ENCODE assay signal across 11 cellular contexts in genomic region chr7:139703468-139704307, GRCh38.
DNase-seq lines count a peak whose midpoint lies in the region; ATAC-seq, FAIRE-seq and TF ChIP-seq lines count a peak whose summit lies in the region.
"Had no signal": no experiment of that assay in that cellular context is flagged by ENCODE, and none has a peak within 500 bp of the region (broad histone marks: within the 10 kb centered on the region; RNA-seq: fewer than 3 reads in every experiment).

No MANE protein-coding gene starts in this region.

- no TSS peak for BruUV-seq in K562 (replicated peaks; lab: Mats Ljungman, UMichigan)

- H3K27ac ChIP-seq in K562 (ENCODE audit: extremely low read depth, low read depth, low read length): no peak overlapping the region
- H3K27ac ChIP-seq in neutrophil: peak overlapping the region; percentile 71

- no peaks in the 10 kb centered on the region; the same call in 2 of the 3 replicates for H3K36me3 ChIP-seq in K562 (ENCODE audit: control insufficient read depth, insufficient read depth, low read length)
- H3K36me3 ChIP-seq in neutrophil: peaks cover 68% of the 10 kb centered on the region

- H3K9ac ChIP-seq in K562 (ENCODE audit: insufficient read depth in 1 of 2, low read depth in 2 of 2, low read length in 2 of 2): no peak overlapping the region

- H3K4me3 ChIP-seq in K562: no peak overlapping the region
- no peak overlapping the region for H3K4me3 ChIP-seq in neutrophil (ENCODE audit: low read depth in 1 of 2, low read length in 1 of 2)

- no peak for TF ChIP-seq RAD21 in K562 (CRISPR knock-in tag; conservative IDR thresholded peaks at IDR 0.05 in 1 of 2, IDR thresholded peaks at IDR 0.05 in 1 of 2)

- DNase-seq in K562 (ENCODE audit: extremely low read depth in 1 of 4, low spot score in 3 of 4): no peak
- DNase-seq in urothelium cell line (ENCODE audit: low spot score): no peak
- no peak for DNase-seq in anterior cingulate cortex (lab: John Stamatoyannopoulos, UW)
- no peak for DNase-seq in stimulated activated CD4-positive, alpha-beta T cell treated with anti-CD3 and anti-CD28 coated beads, Interleukin-4, amount 100 ng/mL, for 24 hours
- no peak for DNase-seq in activated CD4-positive, alpha-beta T cell treated with anti-CD3 and anti-CD28 coated beads, Interleukin-2, amount 50 U/mL, for 4 hours
- DNase-seq: activated naive CD4-positive, alpha-beta T cell; midbrain; NCI-H1694 treated with DMSO at 0.1 percent for 48 hours had no signal

- POLR2A ChIA-PET in K562 (lab: Yijun Ruan, JAX): no interaction called here

- peaks cover 14% of the 10 kb centered on the region for H4K20me1 ChIP-seq in K562 (replicated peaks; ENCODE audit: control insufficient read depth, insufficient read depth, low read length)

- in situ Hi-C loops in K562 (cut with MboI): no loop called here

- H3K4me2 ChIP-seq in K562 (ENCODE audit: insufficient read depth, low read length): no peak overlapping the region

- no peak for TF ChIP-seq POLR2A in K562 (conservative IDR thresholded peaks at IDR 0.05)

- 59% methylated on average over 5 of the region's 5 CpGs for WGBS in K562 (ENCODE audit: insufficient coverage, low coverage, missing lambda C conversion rate)

- H3K9me1 ChIP-seq in K562 (ENCODE audit: control insufficient read depth, insufficient read depth, low read length): peaks cover 9% of the 10 kb centered on the region

- FAIRE-seq in K562 (lab: Jason Lieb, UNC) (no peak), urothelium cell line (lab: Jason Lieb, UNC) (no peak)

- TF ChIP-seq CTCF in K562 (IDR thresholded peaks at IDR 0.05 in 2 of 3, conservative IDR thresholded peaks at IDR 0.05 in 1 of 3; ENCODE audit: insufficient read depth in 2 of 3, low read depth in 1 of 3, low read length in 3 of 3) (no peak), neutrophil (IDR thresholded peaks at IDR 0.05) (no peak)

- H3K9me3 ChIP-seq in K562 (replicated peaks; ENCODE audit: control insufficient read depth, insufficient read depth, low read depth, low read length): no peaks in the 10 kb centered on the region
- no peaks in the 10 kb centered on the region for H3K9me3 ChIP-seq in neutrophil

- peaks cover 5 to 6% of the 10 kb centered on the region in 2 experiments; a peak in 3 of 5 replicates for H3K4me1 ChIP-seq in K562 (replicated peaks in 1 of 2; ENCODE audit: control insufficient read depth in 2 of 2, insufficient read depth in 2 of 2, low read length in 2 of 2)
- peaks cover 0 to 14% of the 10 kb centered on the region in 2 experiments for H3K4me1 ChIP-seq in neutrophil (ENCODE audit: control insufficient read depth in 1 of 2, insufficient read depth in 1 of 2, low read depth in 1 of 2, low read length in 1 of 2)

- no peaks in the 10 kb centered on the region for H3K27me3 ChIP-seq in K562 (ENCODE audit: control insufficient read depth in 2 of 2, insufficient read depth in 2 of 2, low read length in 2 of 2)
- H3K27me3 ChIP-seq in neutrophil: no peaks in the 10 kb centered on the region

- ATAC-seq in GM18909 (IDR thresholded peaks at IDR 0.05; ENCODE audit: poor library complexity, unreplicated experiment): peak; percentile 11
- ATAC-seq in HG02852 (IDR thresholded peaks at IDR 0.05; ENCODE audit: unreplicated experiment): peak; percentile 23
- no peak for ATAC-seq in K562

- no peak for TF ChIP-seq EP300 in K562 (IDR thresholded peaks at IDR 0.05; ENCODE audit: low read length)

- intact Hi-C loops in K562 (cut with micrococcal nuclease): no loop called here

- no peak overlapping the region for H2AFZ ChIP-seq in K562 (ENCODE audit: low read depth, low read length)

- CTCF ChIA-PET in K562 (lab: Yijun Ruan, JAX; ENCODE audit: low intra/inter-chr PET ratio): no interaction called here

- H3K79me2 ChIP-seq in K562 (ENCODE audit: control insufficient read depth, insufficient read depth, low read length): no peaks in the 10 kb centered on the region

TF ChIP-seq in K562, 482 proteins besides CTCF, POLR2A, EP300 and RAD21:
- no peak for TF ChIP-seq ZC3H4 (CRISPR knock-in tag; IDR thresholded peaks at IDR 0.05; ENCODE audit: borderline replicate concordance)
- TF ChIP-seq TRIM24 (IDR thresholded peaks at IDR 0.05): 0 out of 4 replicates have a peak, but pooled peaks of 1 of the 2 experiments have one; percentile 10
- TF ChIP-seq, protein P1, sequence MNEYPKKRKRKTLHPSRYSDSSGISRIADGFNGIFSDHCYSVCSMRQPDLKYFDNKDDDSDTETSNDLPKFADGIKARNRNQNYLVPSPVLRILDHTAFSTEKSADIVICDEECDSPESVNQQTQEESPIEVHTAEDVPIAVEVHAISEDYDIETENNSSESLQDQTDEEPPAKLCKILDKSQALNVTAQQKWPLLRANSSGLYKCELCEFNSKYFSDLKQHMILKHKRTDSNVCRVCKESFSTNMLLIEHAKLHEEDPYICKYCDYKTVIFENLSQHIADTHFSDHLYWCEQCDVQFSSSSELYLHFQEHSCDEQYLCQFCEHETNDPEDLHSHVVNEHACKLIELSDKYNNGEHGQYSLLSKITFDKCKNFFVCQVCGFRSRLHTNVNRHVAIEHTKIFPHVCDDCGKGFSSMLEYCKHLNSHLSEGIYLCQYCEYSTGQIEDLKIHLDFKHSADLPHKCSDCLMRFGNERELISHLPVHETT (CRISPR knock-in tag; conservative IDR thresholded peaks at IDR 0.05 in 1 of 2, IDR thresholded peaks at IDR 0.05 in 1 of 2): no peak
- TF ChIP-seq, protein P2, sequence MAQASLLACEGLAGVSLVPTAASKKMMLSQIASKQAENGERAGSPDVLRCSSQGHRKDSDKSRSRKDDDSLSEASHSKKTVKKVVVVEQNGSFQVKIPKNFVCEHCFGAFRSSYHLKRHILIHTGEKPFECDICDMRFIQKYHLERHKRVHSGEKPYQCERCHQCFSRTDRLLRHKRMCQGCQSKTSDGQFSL (CRISPR knock-in tag; IDR thresholded peaks at IDR 0.05): 0 out of 2 replicates have a peak, but pooled peaks have one; percentile 48
- TF ChIP-seq, protein P2 (tag; IDR thresholded peaks at IDR 0.05): no peak
- no peak for TF ChIP-seq KDM1A (IDR thresholded peaks at IDR 0.05)
- no peak for TF ChIP-seq RBM39 (optimal IDR thresholded peaks at IDR 0.05; ENCODE audit: low read depth, low read length)
